9 cellular contexts compared by ENCODE assay signal in genomic region chr15:66269326-66270090, GRCh38. TPM values are rescaled to one million over a fixed set of nuclear protein-coding genes. Genes with fewer than 3 reads are reported as not detected.
DNase-seq lines count a peak whose midpoint lies in the region; ATAC-seq and TF ChIP-seq lines count a peak whose summit lies in the region.
"Had no signal": no experiment of that assay in that cellular context is flagged by ENCODE, and none has a peak within 500 bp of the region (broad histone marks: within the 10 kb centered on the region; RNA-seq: fewer than 3 reads in every experiment).

No MANE protein-coding gene starts in this region.

- H3K27ac ChIP-seq in brain microvascular endothelial cell, result no peak overlapping the region
- H3K27ac ChIP-seq in neural cell (ENCODE audit: low read length), result no peak overlapping the region
- H3K27ac ChIP-seq in upper lobe of right lung, result no peak overlapping the region
- H3K27ac ChIP-seq: gastroesophageal sphincter had no signal

- no peak for TF ChIP-seq RAD21 in neural cell (conservative IDR thresholded peaks at IDR 0.05)

- H3K4me1 ChIP-seq in upper lobe of right lung, result no peaks in the 10 kb centered on the region
- H3K4me1 ChIP-seq: gastroesophageal sphincter had no signal

- H3F3A ChIP-seq in neural cell (ENCODE audit: insufficient read depth, low read length, poor library complexity, severe bottlenecking), result no peaks in the 10 kb centered on the region

- no peak overlapping the region for H2AFZ ChIP-seq in neural cell (ENCODE audit: low read depth, low read length)

- peak overlapping the region; percentile 0 for H3K4me2 ChIP-seq in neural cell (ENCODE audit: low read length)

- no peak overlapping the region for H3K4me3 ChIP-seq in brain microvascular endothelial cell (ENCODE audit: low read depth, low read length)
- no peak overlapping the region for H3K4me3 ChIP-seq in neural cell (ENCODE audit: low read length)
- no peak overlapping the region for H3K4me3 ChIP-seq in upper lobe of right lung
- H3K4me3 ChIP-seq: gastroesophageal sphincter had no signal

- H3K9me3 ChIP-seq in neural cell (ENCODE audit: low read length) (no peaks in the 10 kb centered on the region), upper lobe of right lung (no peaks in the 10 kb centered on the region)
- H3K9me3 ChIP-seq: gastroesophageal sphincter had no signal

- no peaks in the 10 kb centered on the region for H4K20me1 ChIP-seq in neural cell (ENCODE audit: insufficient read depth)

- H3K9me2 ChIP-seq in neural cell (ENCODE audit: insufficient read depth, low read length), result no peaks in the 10 kb centered on the region

- peak; percentile 51 for DNase-seq in GM04504 (ENCODE audit: low read depth)
- peak; percentile 39 for DNase-seq in NCI-H146 treated with DMSO at 0.1 percent for 48 hours (lab: John Stamatoyannopoulos, UW; ENCODE audit: unreplicated experiment)
- DNase-seq in brain microvascular endothelial cell, result peak; percentile 61
- no peak for DNase-seq in left ventricle myocardium superior
- no peak for DNase-seq in NCI-H2107 (lab: John Stamatoyannopoulos, UW)
- no peak for DNase-seq in upper lobe of right lung
- DNase-seq in activated T-cell treated with anti-CD3 and anti-CD28 coated beads, Interleukin-2, amount 50 U/mL, for 48 hours, result no peak

- TF ChIP-seq CTCF in brain microvascular endothelial cell (IDR thresholded peaks at IDR 0.05; ENCODE audit: low read depth, low read length, missing control alignments) (no peak), neural cell (IDR thresholded peaks at IDR 0.05; ENCODE audit: poor library complexity, severe bottlenecking) (no peak), upper lobe of right lung (IDR thresholded peaks at IDR 0.05) (no peak)

- H3K79me2 ChIP-seq in neural cell (replicated peaks; ENCODE audit: insufficient read depth, low read length), result no peaks in the 10 kb centered on the region

- peaks cover 3% of the 10 kb centered on the region for H3K27me3 ChIP-seq in brain microvascular endothelial cell (replicated peaks)
- H3K27me3 ChIP-seq in neural cell (ENCODE audit: insufficient read depth, low read depth, low read length), result no peaks in the 10 kb centered on the region
- no peaks in the 10 kb centered on the region for H3K27me3 ChIP-seq in upper lobe of right lung

- no peaks in the 10 kb centered on the region for H3K36me3 ChIP-seq in brain microvascular endothelial cell (replicated peaks)
- H3K36me3 ChIP-seq in neural cell (ENCODE audit: insufficient read depth, low read length), result no peaks in the 10 kb centered on the region
- no peaks in the 10 kb centered on the region for H3K36me3 ChIP-seq in upper lobe of right lung
- H3K36me3 ChIP-seq: gastroesophageal sphincter had no signal

- intact Hi-C loops in left ventricle myocardium superior (cut with micrococcal nuclease), result no loop called here
- intact Hi-C loops in upper lobe of right lung (cut with DNase I), result no loop called here

- ATAC-seq in left ventricle myocardium superior, result no peak
- ATAC-seq in upper lobe of right lung, result no peak
- ATAC-seq: gastroesophageal sphincter had no signal

- in situ Hi-C loops in brain microvascular endothelial cell (cut with HindIII; ENCODE audit: low pct_ligation_motif_present, low sequenced_read_pairs), result no loop called here

- no peak for TF ChIP-seq EP300 in neural cell (conservative IDR thresholded peaks at IDR 0.05; ENCODE audit: poor library complexity, severe bottlenecking)

- no peak overlapping the region for H3K9ac ChIP-seq in neural cell (ENCODE audit: low read length)

TF ChIP-seq in neural cell, 6 proteins besides CTCF, POLR2A, EP300 and RAD21:
- no peak for TF ChIP-seq TAF1 (IDR thresholded peaks at IDR 0.05; ENCODE audit: low read depth)
- no peak for TF ChIP-seq MXI1 (conservative IDR thresholded peaks at IDR 0.05; ENCODE audit: poor library complexity, severe bottlenecking)
- no peak for TF ChIP-seq POLR2AphosphoS5 (IDR thresholded peaks at IDR 0.05)
- TF ChIP-seq EZH2 (IDR thresholded peaks at IDR 0.05; ENCODE audit: borderline replicate concordance, insufficient read depth, low read length, poor library complexity, severe bottlenecking), result no peak
- TF ChIP-seq, protein P1, sequence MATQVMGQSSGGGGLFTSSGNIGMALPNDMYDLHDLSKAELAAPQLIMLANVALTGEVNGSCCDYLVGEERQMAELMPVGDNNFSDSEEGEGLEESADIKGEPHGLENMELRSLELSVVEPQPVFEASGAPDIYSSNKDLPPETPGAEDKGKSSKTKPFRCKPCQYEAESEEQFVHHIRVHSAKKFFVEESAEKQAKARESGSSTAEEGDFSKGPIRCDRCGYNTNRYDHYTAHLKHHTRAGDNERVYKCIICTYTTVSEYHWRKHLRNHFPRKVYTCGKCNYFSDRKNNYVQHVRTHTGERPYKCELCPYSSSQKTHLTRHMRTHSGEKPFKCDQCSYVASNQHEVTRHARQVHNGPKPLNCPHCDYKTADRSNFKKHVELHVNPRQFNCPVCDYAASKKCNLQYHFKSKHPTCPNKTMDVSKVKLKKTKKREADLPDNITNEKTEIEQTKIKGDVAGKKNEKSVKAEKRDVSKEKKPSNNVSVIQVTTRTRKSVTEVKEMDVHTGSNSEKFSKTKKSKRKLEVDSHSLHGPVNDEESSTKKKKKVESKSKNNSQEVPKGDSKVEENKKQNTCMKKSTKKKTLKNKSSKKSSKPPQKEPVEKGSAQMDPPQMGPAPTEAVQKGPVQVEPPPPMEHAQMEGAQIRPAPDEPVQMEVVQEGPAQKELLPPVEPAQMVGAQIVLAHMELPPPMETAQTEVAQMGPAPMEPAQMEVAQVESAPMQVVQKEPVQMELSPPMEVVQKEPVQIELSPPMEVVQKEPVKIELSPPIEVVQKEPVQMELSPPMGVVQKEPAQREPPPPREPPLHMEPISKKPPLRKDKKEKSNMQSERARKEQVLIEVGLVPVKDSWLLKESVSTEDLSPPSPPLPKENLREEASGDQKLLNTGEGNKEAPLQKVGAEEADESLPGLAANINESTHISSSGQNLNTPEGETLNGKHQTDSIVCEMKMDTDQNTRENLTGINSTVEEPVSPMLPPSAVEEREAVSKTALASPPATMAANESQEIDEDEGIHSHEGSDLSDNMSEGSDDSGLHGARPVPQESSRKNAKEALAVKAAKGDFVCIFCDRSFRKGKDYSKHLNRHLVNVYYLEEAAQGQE (IDR thresholded peaks at IDR 0.05; ENCODE audit: borderline replicate concordance), result no peak
- TF ChIP-seq SMC3 (conservative IDR thresholded peaks at IDR 0.05; ENCODE audit: poor library complexity), result no peak

RNA-seq across cellular contexts. Expression of gene MEGF11, which starts 16.0 kb away (rescaled TPM):
- polyA plus RNA-seq in neural cell, result 0.18 and 0.64 TPM in 2 replicates
- 0.49 and 0.69 TPM in 2 replicates for polyA minus RNA-seq in neural cell
- not detected for total RNA-seq in left ventricle myocardium superior
- total RNA-seq in upper lobe of right lung, result 3.0 TPM

RNA-seq across cellular contexts. Expression of gene DIS3L, which starts 23.9 kb away (rescaled TPM):
- polyA plus RNA-seq in neural cell, result 9.9 and 16.8 TPM in 2 replicates
- 25.8 and 27.9 TPM in 2 replicates for polyA minus RNA-seq in neural cell
- total RNA-seq in left ventricle myocardium superior, result 44.6 TPM
- total RNA-seq in upper lobe of right lung, result 27.1 TPM

Comparison
In these comparisons a context has a peak if more than half of its experiments do, and no peak if none do; other contexts are left out.
1. DNase-seq: peak in GM04504 (single experiment), NCI-H146 treated with DMSO at 0.1 percent for 48 hours (single experiment) and brain microvascular endothelial cell (single experiment); none in left ventricle myocardium superior (single experiment), NCI-H2107 (single experiment), upper lobe of right lung (single experiment) and activated T-cell treated with anti-CD3 and anti-CD28 coated beads, Interleukin-2, amount 50 U/mL, for 48 hours (0 of 2).